13 cellular contexts compared by ENCODE assay signal in genomic region chr14:22849212-22849819, GRCh38. TPM values are rescaled to one million over a fixed set of nuclear protein-coding genes. Genes with fewer than 3 reads are reported as not detected.
DNase-seq lines count a peak whose midpoint lies in the region; ATAC-seq, FAIRE-seq and TF ChIP-seq lines count a peak whose summit lies in the region.
"Had no signal": no experiment of that assay in that cellular context is flagged by ENCODE, and none has a peak within 500 bp of the region (broad histone marks: within the 10 kb centered on the region; RNA-seq: fewer than 3 reads in every experiment).

No MANE protein-coding gene starts in this region.

- no peak for FAIRE-seq in GM19239 (lab: Jason Lieb, UNC)
- FAIRE-seq: GM12878 had no signal

- TF ChIP-seq EP300 in upper lobe of left lung (IDR thresholded peaks at IDR 0.05) = no peak

- H3K27me3 ChIP-seq in mucosa of rectum (ENCODE audit: control insufficient read depth in 2 of 2, insufficient read depth in 2 of 2, low read length in 2 of 2) (no peaks in the 10 kb centered on the region), upper lobe of left lung (no peaks in the 10 kb centered on the region)

- DNase-seq in SK-MEL-5 (ENCODE audit: low read depth, low spot score) = peak; percentile 60
- peak; percentile 92 for DNase-seq in fibroblast of gingiva (ENCODE audit: low read depth)
- DNase-seq in upper lobe of left lung = peak in 1 of 2 donors; percentile 89
- DNase-seq in activated CD4-positive, alpha-beta T cell treated with anti-CD3 and anti-CD28 coated beads for 48 hours = no peak
- no peak for DNase-seq in NCI-H82 (lab: John Stamatoyannopoulos, UW)
- DNase-seq in GM19239 (ENCODE audit: insufficient read length, low spot score) = no peak
- DNase-seq: PC-9; retina; stimulated activated naive CD8-positive, alpha-beta T cell treated with anti-CD3 and anti-CD28 coated beads, Interleukin-15, amount 100 ng/mL, for 72 hours had no signal

- peaks cover 21 to 22% of the 10 kb centered on the region in 2 donors for H3K36me3 ChIP-seq in mucosa of rectum (ENCODE audit: control insufficient read depth in 2 of 2, insufficient read depth in 2 of 2, low read length in 2 of 2)
- H3K36me3 ChIP-seq in upper lobe of left lung = peaks cover 17 to 29% (median 20%) of the 10 kb centered on the region in 4 donors

- in situ Hi-C loops in SK-MEL-5 (cut with HindIII; ENCODE audit: low pct_unique_long_range_greater_than_20kb, low sequenced_read_pairs) = no loop called here

- no peak for TF ChIP-seq CTCF in upper lobe of left lung (IDR thresholded peaks at IDR 0.05)

- H3K4me1 ChIP-seq in mucosa of rectum (ENCODE audit: control insufficient read depth in 2 of 2, insufficient read depth in 2 of 2, low read length in 2 of 2) = peaks cover 23 to 28% of the 10 kb centered on the region in 2 donors
- peaks cover 25 to 54% (median 45%) of the 10 kb centered on the region in 4 donors for H3K4me1 ChIP-seq in upper lobe of left lung

- no peak for TF ChIP-seq POLR2A in upper lobe of left lung (IDR thresholded peaks at IDR 0.05)

- 57 to 82% methylated on average over 16 to 19 of the region's 19 CpGs for WGBS in upper lobe of left lung, 2 donors

- peak overlapping the region in 1 of 2 donors; percentile 46 for H3K9ac ChIP-seq in mucosa of rectum (ENCODE audit: low read depth in 1 of 2, low read length in 2 of 2)
- H3K9ac ChIP-seq: KMS-11 had no signal

- peak overlapping the region; percentile 69 to 87 for H3K27ac ChIP-seq in mucosa of rectum (ENCODE audit: low read depth in 2 of 2, low read length in 2 of 2)
- H3K27ac ChIP-seq in upper lobe of left lung = peak overlapping the region; percentile 72 to 82 (median 76)
- H3K27ac ChIP-seq: KMS-11, PC-9 had no signal

- ATAC-seq in upper lobe of left lung (ENCODE audit: low FRiP score in 2 of 2) (peak in 1 of 2 donors; percentile 36), GM18861 (IDR thresholded peaks at IDR 0.05; ENCODE audit: unreplicated experiment) (no peak)
- ATAC-seq: GM12878; stimulated activated naive CD8-positive, alpha-beta T cell treated with anti-CD3 and anti-CD28 coated beads, Interleukin-15, amount 100 ng/mL, for 72 hours had no signal

- H3K9me3 ChIP-seq in mucosa of rectum (ENCODE audit: control insufficient read depth in 2 of 2, low read length in 2 of 2) (no peaks in the 10 kb centered on the region), upper lobe of left lung (no peaks in the 10 kb centered on the region)

- H3K4me3 ChIP-seq in mucosa of rectum (ENCODE audit: low read length in 2 of 2) (no peak overlapping the region), upper lobe of left lung (no peak overlapping the region)
- H3K4me3 ChIP-seq: GM12878, PC-9 had no signal

RNA-seq across cellular contexts. Expression of gene MMP14, which starts 12.9 kb away (rescaled TPM):
- total RNA-seq in SK-MEL-5 (2014; rRNA removed; shearing (Covaris generic)) = 138 and 143 TPM in 2 replicates
- 169 and 195 TPM in 2 replicates for polyA plus RNA-seq in SK-MEL-5 (2015; cell fraction: cytosol; rRNA removed)
- polyA plus RNA-seq in SK-MEL-5 (2015; cell fraction: nucleus; rRNA removed) = 94.0 and 104 TPM in 2 replicates
- total RNA-seq in upper lobe of left lung = 100 to 1,000 TPM in 3 of 6 donors, 10 to 100 TPM in 3; 53.4 to 157 (median 104) TPM

RNA-seq across cellular contexts. Expression of gene MRPL52, which starts 19.6 kb away (rescaled TPM):
- total RNA-seq in SK-MEL-5 (2014; rRNA removed; shearing (Covaris generic)) = 43.9 and 65.2 TPM in 2 replicates
- 36.3 and 49.9 TPM in 2 replicates for polyA plus RNA-seq in SK-MEL-5 (2015; cell fraction: cytosol; rRNA removed)
- polyA plus RNA-seq in SK-MEL-5 (2015; cell fraction: nucleus; rRNA removed) = 31.1 and 39.0 TPM in 2 replicates
- 10 to 100 TPM in 5 of 6 donors, 1 to 10 TPM in 1; 9.4 to 88.2 (median 34.1) TPM for total RNA-seq in upper lobe of left lung

RNA-seq across cellular contexts. Expression of gene LRP10, which starts 22.2 kb away (rescaled TPM):
- 31.6 and 31.9 TPM in 2 replicates for total RNA-seq in SK-MEL-5 (2014; rRNA removed; shearing (Covaris generic))
- 94.4 and 118 TPM in 2 replicates for polyA plus RNA-seq in SK-MEL-5 (2015; cell fraction: cytosol; rRNA removed)
- 14.7 and 15.8 TPM in 2 replicates for polyA plus RNA-seq in SK-MEL-5 (2015; cell fraction: nucleus; rRNA removed)
- total RNA-seq in upper lobe of left lung = 100 to 1,000 TPM in 5 of 6 donors, 10 to 100 TPM in 1; 90.2 to 169 (median 149) TPM

RNA-seq across cellular contexts. Expression of gene REM2, which starts 33.7 kb away (rescaled TPM):
- total RNA-seq in SK-MEL-5 (2014; rRNA removed; shearing (Covaris generic)) = not detected in 2 replicates
- polyA plus RNA-seq in SK-MEL-5 (2015; cell fraction: cytosol; rRNA removed) = not detected in 2 replicates
- polyA plus RNA-seq in SK-MEL-5 (2015; cell fraction: nucleus; rRNA removed) = not detected in 2 replicates
- total RNA-seq in upper lobe of left lung = 1 to 10 TPM; 1.0 to 6.3 (median 1.2) TPM

RNA-seq across cellular contexts. Expression of gene SLC7A7, which starts 34.1 kb away (rescaled TPM):
- 0.82 and 1.5 TPM in 2 replicates for total RNA-seq in SK-MEL-5 (2014; rRNA removed; shearing (Covaris generic))
- 1.4 and 3.4 TPM in 2 replicates for polyA plus RNA-seq in SK-MEL-5 (2015; cell fraction: cytosol; rRNA removed)
- 0.91 and 1.8 TPM in 2 replicates for polyA plus RNA-seq in SK-MEL-5 (2015; cell fraction: nucleus; rRNA removed)
- 100 to 1,000 TPM in 2 of 6 donors, 10 to 100 TPM in 4; 55.0 to 120 (median 99.1) TPM for total RNA-seq in upper lobe of left lung

Comparison
In these comparisons a context has a peak if more than half of its experiments do, and no peak if none do; other contexts are left out.
1. DNase-seq: peak in SK-MEL-5 (single experiment) and fibroblast of gingiva (single experiment); none in activated CD4-positive, alpha-beta T cell treated with anti-CD3 and anti-CD28 coated beads for 48 hours (single experiment), NCI-H82 (single experiment) and GM19239 (single experiment).